ENCODE assay signal across 1 cellular context in the genomic region with DNA sequence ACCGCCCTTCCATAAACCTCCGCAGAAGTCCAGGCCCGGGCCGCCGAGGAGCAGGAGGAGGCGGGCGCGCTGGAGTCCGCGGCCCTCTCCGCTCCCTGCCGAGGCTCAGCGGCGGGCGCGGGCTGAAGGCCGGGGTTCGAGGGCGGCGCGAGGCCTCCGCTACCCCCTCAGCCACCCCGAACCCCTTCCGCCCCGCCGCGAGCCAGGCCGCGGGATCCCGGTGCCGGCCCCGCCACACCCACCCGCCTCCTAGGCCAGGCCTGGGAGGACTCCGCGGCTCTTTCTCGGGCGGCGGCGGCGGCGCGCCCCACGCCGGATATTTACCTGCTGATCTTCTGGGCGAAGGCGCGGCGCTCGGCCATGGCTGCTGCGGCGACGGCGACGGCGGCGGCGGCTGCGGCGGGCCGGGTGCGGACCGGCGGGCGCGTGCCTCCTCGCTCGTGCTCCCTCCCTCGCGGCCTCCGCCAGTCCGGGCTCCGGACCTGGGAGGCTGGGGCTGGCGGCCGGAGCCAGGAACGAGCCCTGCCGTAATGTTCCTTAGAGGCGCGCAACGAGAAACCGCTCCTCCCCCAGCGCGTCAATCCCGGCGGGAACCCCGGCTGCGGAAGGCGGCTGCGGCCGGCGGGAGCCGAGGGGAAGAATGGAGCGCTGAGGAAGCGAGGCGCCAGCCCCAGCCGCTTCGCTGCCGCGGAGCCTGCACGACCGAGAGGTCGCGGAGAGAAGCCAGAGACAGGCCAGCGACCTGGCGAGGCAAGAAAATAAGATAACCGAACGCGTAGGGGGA.
TF ChIP-seq lines count a peak whose summit lies in the region.

A gene with protein sequence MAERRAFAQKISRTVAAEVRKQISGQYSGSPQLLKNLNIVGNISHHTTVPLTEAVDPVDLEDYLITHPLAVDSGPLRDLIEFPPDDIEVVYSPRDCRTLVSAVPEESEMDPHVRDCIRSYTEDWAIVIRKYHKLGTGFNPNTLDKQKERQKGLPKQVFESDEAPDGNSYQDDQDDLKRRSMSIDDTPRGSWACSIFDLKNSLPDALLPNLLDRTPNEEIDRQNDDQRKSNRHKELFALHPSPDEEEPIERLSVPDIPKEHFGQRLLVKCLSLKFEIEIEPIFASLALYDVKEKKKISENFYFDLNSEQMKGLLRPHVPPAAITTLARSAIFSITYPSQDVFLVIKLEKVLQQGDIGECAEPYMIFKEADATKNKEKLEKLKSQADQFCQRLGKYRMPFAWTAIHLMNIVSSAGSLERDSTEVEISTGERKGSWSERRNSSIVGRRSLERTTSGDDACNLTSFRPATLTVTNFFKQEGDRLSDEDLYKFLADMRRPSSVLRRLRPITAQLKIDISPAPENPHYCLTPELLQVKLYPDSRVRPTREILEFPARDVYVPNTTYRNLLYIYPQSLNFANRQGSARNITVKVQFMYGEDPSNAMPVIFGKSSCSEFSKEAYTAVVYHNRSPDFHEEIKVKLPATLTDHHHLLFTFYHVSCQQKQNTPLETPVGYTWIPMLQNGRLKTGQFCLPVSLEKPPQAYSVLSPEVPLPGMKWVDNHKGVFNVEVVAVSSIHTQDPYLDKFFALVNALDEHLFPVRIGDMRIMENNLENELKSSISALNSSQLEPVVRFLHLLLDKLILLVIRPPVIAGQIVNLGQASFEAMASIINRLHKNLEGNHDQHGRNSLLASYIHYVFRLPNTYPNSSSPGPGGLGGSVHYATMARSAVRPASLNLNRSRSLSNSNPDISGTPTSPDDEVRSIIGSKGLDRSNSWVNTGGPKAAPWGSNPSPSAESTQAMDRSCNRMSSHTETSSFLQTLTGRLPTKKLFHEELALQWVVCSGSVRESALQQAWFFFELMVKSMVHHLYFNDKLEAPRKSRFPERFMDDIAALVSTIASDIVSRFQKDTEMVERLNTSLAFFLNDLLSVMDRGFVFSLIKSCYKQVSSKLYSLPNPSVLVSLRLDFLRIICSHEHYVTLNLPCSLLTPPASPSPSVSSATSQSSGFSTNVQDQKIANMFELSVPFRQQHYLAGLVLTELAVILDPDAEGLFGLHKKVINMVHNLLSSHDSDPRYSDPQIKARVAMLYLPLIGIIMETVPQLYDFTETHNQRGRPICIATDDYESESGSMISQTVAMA (N-terminal part only) (minus strand): TSS at position 484 of the 784 bp plus-strand sequence. CDS start 122 bp downstream, at position 362.

TF ChIP-seq in HEK293, 187 proteins besides CTCF, POLR2A, EP300 and RAD21 (continued from another document and continues in another):
- TF ChIP-seq, protein P1, sequence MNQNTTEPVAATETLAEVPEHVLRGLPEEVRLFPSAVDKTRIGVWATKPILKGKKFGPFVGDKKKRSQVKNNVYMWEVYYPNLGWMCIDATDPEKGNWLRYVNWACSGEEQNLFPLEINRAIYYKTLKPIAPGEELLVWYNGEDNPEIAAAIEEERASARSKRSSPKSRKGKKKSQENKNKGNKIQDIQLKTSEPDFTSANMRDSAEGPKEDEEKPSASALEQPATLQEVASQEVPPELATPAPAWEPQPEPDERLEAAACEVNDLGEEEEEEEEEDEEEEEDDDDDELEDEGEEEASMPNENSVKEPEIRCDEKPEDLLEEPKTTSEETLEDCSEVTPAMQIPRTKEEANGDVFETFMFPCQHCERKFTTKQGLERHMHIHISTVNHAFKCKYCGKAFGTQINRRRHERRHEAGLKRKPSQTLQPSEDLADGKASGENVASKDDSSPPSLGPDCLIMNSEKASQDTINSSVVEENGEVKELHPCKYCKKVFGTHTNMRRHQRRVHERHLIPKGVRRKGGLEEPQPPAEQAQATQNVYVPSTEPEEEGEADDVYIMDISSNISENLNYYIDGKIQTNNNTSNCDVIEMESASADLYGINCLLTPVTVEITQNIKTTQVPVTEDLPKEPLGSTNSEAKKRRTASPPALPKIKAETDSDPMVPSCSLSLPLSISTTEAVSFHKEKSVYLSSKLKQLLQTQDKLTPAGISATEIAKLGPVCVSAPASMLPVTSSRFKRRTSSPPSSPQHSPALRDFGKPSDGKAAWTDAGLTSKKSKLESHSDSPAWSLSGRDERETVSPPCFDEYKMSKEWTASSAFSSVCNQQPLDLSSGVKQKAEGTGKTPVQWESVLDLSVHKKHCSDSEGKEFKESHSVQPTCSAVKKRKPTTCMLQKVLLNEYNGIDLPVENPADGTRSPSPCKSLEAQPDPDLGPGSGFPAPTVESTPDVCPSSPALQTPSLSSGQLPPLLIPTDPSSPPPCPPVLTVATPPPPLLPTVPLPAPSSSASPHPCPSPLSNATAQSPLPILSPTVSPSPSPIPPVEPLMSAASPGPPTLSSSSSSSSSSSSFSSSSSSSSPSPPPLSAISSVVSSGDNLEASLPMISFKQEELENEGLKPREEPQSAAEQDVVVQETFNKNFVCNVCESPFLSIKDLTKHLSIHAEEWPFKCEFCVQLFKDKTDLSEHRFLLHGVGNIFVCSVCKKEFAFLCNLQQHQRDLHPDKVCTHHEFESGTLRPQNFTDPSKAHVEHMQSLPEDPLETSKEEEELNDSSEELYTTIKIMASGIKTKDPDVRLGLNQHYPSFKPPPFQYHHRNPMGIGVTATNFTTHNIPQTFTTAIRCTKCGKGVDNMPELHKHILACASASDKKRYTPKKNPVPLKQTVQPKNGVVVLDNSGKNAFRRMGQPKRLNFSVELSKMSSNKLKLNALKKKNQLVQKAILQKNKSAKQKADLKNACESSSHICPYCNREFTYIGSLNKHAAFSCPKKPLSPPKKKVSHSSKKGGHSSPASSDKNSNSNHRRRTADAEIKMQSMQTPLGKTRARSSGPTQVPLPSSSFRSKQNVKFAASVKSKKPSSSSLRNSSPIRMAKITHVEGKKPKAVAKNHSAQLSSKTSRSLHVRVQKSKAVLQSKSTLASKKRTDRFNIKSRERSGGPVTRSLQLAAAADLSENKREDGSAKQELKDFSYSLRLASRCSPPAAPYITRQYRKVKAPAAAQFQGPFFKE (tag by site-specific recombination; IDR thresholded peaks at IDR 0.05; ENCODE audit: borderline replicate concordance), result no peak
- no peak for TF ChIP-seq ZBTB48 (tag by site-specific recombination; IDR thresholded peaks at IDR 0.05)
- TF ChIP-seq, protein P2, sequence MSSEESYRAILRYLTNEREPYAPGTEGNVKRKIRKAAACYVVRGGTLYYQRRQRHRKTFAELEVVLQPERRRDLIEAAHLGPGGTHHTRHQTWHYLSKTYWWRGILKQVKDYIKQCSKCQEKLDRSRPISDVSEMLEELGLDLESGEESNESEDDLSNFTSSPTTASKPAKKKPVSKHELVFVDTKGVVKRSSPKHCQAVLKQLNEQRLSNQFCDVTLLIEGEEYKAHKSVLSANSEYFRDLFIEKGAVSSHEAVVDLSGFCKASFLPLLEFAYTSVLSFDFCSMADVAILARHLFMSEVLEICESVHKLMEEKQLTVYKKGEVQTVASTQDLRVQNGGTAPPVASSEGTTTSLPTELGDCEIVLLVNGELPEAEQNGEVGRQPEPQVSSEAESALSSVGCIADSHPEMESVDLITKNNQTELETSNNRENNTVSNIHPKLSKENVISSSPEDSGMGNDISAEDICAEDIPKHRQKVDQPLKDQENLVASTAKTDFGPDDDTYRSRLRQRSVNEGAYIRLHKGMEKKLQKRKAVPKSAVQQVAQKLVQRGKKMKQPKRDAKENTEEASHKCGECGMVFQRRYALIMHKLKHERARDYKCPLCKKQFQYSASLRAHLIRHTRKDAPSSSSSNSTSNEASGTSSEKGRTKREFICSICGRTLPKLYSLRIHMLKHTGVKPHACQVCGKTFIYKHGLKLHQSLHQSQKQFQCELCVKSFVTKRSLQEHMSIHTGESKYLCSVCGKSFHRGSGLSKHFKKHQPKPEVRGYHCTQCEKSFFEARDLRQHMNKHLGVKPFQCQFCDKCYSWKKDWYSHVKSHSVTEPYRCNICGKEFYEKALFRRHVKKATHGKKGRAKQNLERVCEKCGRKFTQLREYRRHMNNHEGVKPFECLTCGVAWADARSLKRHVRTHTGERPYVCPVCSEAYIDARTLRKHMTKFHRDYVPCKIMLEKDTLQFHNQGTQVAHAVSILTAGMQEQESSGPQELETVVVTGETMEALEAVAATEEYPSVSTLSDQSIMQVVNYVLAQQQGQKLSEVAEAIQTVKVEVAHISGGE (tag by site-specific recombination; conservative IDR thresholded peaks at IDR 0.05; ENCODE audit: low read depth), result peak; percentile 54; the same call in 1 of the 2 replicates
- no peak for TF ChIP-seq ZNF792 (tag by site-specific recombination; IDR thresholded peaks at IDR 0.05)
- TF ChIP-seq ZNF335 (tag by site-specific recombination; conservative IDR thresholded peaks at IDR 0.05), result peak; percentile 36; the same call in 1 of the 2 replicates
- peak; percentile 45; the same call in 1 of the 2 replicates for TF ChIP-seq YY1 (tag by site-specific recombination; IDR thresholded peaks at IDR 0.05)
- TF ChIP-seq ZSCAN4 (tag by site-specific recombination; IDR thresholded peaks at IDR 0.05), result no peak; the same call in 1 of the 2 replicates
- TF ChIP-seq ZNF776 (tag by site-specific recombination; IDR thresholded peaks at IDR 0.05; ENCODE audit: borderline replicate concordance), result no peak
- no peak for TF ChIP-seq REST (tag by site-specific recombination; IDR thresholded peaks at IDR 0.05)
- no peak for TF ChIP-seq REPIN1 (tag by site-specific recombination; IDR thresholded peaks at IDR 0.05; ENCODE audit: low read depth)
- no peak for TF ChIP-seq ZBTB1 (tag by site-specific recombination; IDR thresholded peaks at IDR 0.05)
- no peak for TF ChIP-seq ZNF311 (tag by site-specific recombination; IDR thresholded peaks at IDR 0.05; ENCODE audit: borderline replicate concordance)
- TF ChIP-seq HIC1 (tag by site-specific recombination; IDR thresholded peaks at IDR 0.05), result no peak
- TF ChIP-seq ZNF394 (tag by site-specific recombination; IDR thresholded peaks at IDR 0.05; ENCODE audit: borderline replicate concordance), result peak; percentile 59; the same call in 1 of the 2 replicates
- no peak for TF ChIP-seq ZNF548 (tag by site-specific recombination; IDR thresholded peaks at IDR 0.05)
- no peak for TF ChIP-seq MYNN (tag by site-specific recombination; IDR thresholded peaks at IDR 0.05; ENCODE audit: borderline replicate concordance)
- TF ChIP-seq ZNF624 (tag by site-specific recombination; IDR thresholded peaks at IDR 0.05), result no peak
- no peak for TF ChIP-seq ZNF292 (tag by site-specific recombination; IDR thresholded peaks at IDR 0.05; ENCODE audit: borderline replicate concordance, low read depth)
- TF ChIP-seq, protein P3, sequence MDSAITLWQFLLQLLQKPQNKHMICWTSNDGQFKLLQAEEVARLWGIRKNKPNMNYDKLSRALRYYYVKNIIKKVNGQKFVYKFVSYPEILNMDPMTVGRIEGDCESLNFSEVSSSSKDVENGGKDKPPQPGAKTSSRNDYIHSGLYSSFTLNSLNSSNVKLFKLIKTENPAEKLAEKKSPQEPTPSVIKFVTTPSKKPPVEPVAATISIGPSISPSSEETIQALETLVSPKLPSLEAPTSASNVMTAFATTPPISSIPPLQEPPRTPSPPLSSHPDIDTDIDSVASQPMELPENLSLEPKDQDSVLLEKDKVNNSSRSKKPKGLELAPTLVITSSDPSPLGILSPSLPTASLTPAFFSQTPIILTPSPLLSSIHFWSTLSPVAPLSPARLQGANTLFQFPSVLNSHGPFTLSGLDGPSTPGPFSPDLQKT (IDR thresholded peaks at IDR 0.05; ENCODE audit: borderline replicate concordance, low read depth, low read length), result no peak
- no peak for TF ChIP-seq ZNF155 (tag by site-specific recombination; IDR thresholded peaks at IDR 0.05)
